8 cellular contexts compared by ENCODE assay signal in genomic region chr1:230632273-230632873, GRCh38. TPM values are rescaled to one million over a fixed set of nuclear protein-coding genes. Genes with fewer than 3 reads are reported as not detected.
A peak's percentile ranks its signal among the peaks of the same experiment; 100 is the strongest.
DNase-seq lines count a peak whose midpoint lies in the region; ATAC-seq and TF ChIP-seq lines count a peak whose summit lies in the region.

No MANE protein-coding gene starts in this region.

- TF ChIP-seq CTCF in Peyer's patch (IDR thresholded peaks at IDR 0.05) (peak in 4 of 6 experiments; percentile 38 to 62 (median 60)), epithelial cell of proximal tubule (conservative IDR thresholded peaks at IDR 0.05; ENCODE audit: low read depth, low read length) (peak; percentile 85)

- CTCF ChIA-PET in naive thymus-derived CD4-positive, alpha-beta T cell (lab: Charles Lee), result no interaction called here

- no peaks in the 10 kb centered on the region for H3K9me3 ChIP-seq in Peyer's patch
- H3K9me3 ChIP-seq in naive thymus-derived CD4-positive, alpha-beta T cell (ENCODE audit: control insufficient read depth in 2 of 3, low read length in 3 of 3), result no peaks in the 10 kb centered on the region

- H3K27ac ChIP-seq in Peyer's patch, result no peak overlapping the region
- H3K27ac ChIP-seq in naive thymus-derived CD4-positive, alpha-beta T cell (ENCODE audit: low read depth, low read length), result no peak overlapping the region

- no peaks in the 10 kb centered on the region for H3K36me3 Mint-ChIP-seq in naive thymus-derived CD4-positive, alpha-beta T cell

- no peak for TF ChIP-seq POLR2A in Peyer's patch (IDR thresholded peaks at IDR 0.05)

- H3K27me3 Mint-ChIP-seq in naive thymus-derived CD4-positive, alpha-beta T cell, result peaks cover 13 to 15% (median 14%) of the 10 kb centered on the region in 5 donors

- intact Hi-C loops in naive thymus-derived CD4-positive, alpha-beta T cell (cut with micrococcal nuclease), result no loop called here

- no peaks in the 10 kb centered on the region for H3K4me1 ChIP-seq in Peyer's patch
- no peaks in the 10 kb centered on the region for H3K4me1 ChIP-seq in naive thymus-derived CD4-positive, alpha-beta T cell (ENCODE audit: control insufficient read depth in 2 of 2, insufficient read depth in 2 of 2, low read length in 2 of 2)

- POLR2A ChIA-PET in naive thymus-derived CD4-positive, alpha-beta T cell (lab: Charles Lee), result no interaction called here

- DNase-seq in NCI-H524 (lab: John Stamatoyannopoulos, UW), result peak; percentile 34 to 62
- no peak for DNase-seq in NCI-H524 treated with DMSO at 0.1 percent for 48 hours (lab: John Stamatoyannopoulos, UW)
- peak; percentile 26 for DNase-seq in HK-2 (ENCODE audit: unreplicated experiment)
- no peak for DNase-seq in Peyer's patch
- no peak for DNase-seq in epithelial cell of proximal tubule (ENCODE audit: low read depth)
- peak in 1 of 9 donors; percentile 3 for DNase-seq in naive thymus-derived CD4-positive, alpha-beta T cell
- DNase-seq in effector CD8-positive, alpha-beta T cell (lab: John Stamatoyannopoulos, UW), result no peak
- DNase-seq in activated CD4-positive, alpha-beta T cell treated with anti-CD3 and anti-CD28 coated beads, Interleukin-2, amount 50 U/mL, for 4 hours, result no peak

- no peak overlapping the region for H3K27ac Mint-ChIP-seq in naive thymus-derived CD4-positive, alpha-beta T cell

- no peak overlapping the region for H3K4me3 ChIP-seq in Peyer's patch
- no peak overlapping the region for H3K4me3 ChIP-seq in epithelial cell of proximal tubule (ENCODE audit: low read depth, low read length)
- no peak overlapping the region for H3K4me3 ChIP-seq in naive thymus-derived CD4-positive, alpha-beta T cell (ENCODE audit: low read length)

- no peaks in the 10 kb centered on the region for H3K27me3 ChIP-seq in Peyer's patch
- H3K27me3 ChIP-seq in naive thymus-derived CD4-positive, alpha-beta T cell (ENCODE audit: control insufficient read depth in 2 of 2, insufficient read depth in 2 of 2, low read length in 2 of 2), result no peaks in the 10 kb centered on the region

- peak; percentile 58 for ATAC-seq in naive thymus-derived CD4-positive, alpha-beta T cell

- H3K9me3 Mint-ChIP-seq in naive thymus-derived CD4-positive, alpha-beta T cell, result no peaks in the 10 kb centered on the region

- no peaks in the 10 kb centered on the region for H3K36me3 ChIP-seq in Peyer's patch
- no peaks in the 10 kb centered on the region for H3K36me3 ChIP-seq in naive thymus-derived CD4-positive, alpha-beta T cell (ENCODE audit: control insufficient read depth in 2 of 3, insufficient read depth in 3 of 3, low read length in 3 of 3)

- no peaks in the 10 kb centered on the region for H3K4me1 Mint-ChIP-seq in naive thymus-derived CD4-positive, alpha-beta T cell

- H3K4me3 Mint-ChIP-seq in naive thymus-derived CD4-positive, alpha-beta T cell, result no peak overlapping the region

RNA-seq across cellular contexts. Expression of gene COG2, which starts 9.9 kb away (rescaled TPM):
- total RNA-seq in Peyer's patch, result 10 to 100 TPM; 30.5 to 43.9 (median 40.0) TPM
- 17.2 and 20.3 TPM in 2 replicates for total RNA-seq in epithelial cell of proximal tubule
- total RNA-seq in naive thymus-derived CD4-positive, alpha-beta T cell, result 10 to 100 TPM; 21.6 to 47.5 (median 34.7) TPM
- 10 to 100 TPM; 35.3 to 42.6 TPM for polyA plus RNA-seq in naive thymus-derived CD4-positive, alpha-beta T cell

Comparison
In these comparisons a context has a peak if more than half of its experiments do, and no peak if none do; other contexts are left out.
1. DNase-seq: peak in NCI-H524 (2 of 2) and HK-2 (single experiment); none in NCI-H524 treated with DMSO at 0.1 percent for 48 hours (single experiment), Peyer's patch (0 of 3), epithelial cell of proximal tubule (single experiment), effector CD8-positive, alpha-beta T cell (single experiment) and activated CD4-positive, alpha-beta T cell treated with anti-CD3 and anti-CD28 coated beads, Interleukin-2, amount 50 U/mL, for 4 hours (0 of 2).